In the genomic region with DNA sequence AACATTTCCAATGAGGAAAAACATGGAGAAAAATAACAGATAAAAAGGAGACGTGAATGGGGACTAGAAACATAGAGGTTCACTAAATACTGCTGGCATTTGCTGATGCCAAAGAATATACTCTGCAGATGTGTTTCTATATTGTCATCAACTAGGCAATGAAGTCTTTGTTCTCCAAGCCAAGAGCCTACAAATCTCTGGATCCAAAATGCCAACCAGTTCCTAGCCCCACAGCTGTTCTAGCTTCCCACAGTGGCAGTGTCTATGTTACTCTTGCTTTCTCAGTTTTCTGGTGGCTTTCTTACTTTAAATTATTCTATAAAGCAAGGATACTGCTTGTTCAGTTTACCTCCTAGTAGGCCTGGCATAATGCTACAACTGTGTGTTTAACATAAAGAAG, we compare ENCODE assay signal across 21 cellular contexts.
DNase-seq lines count a peak whose midpoint lies in the region; ATAC-seq and TF ChIP-seq lines count a peak whose summit lies in the region.
"Had no signal": no experiment of that assay in that cellular context is flagged by ENCODE, and none has a peak within 500 bp of the region (broad histone marks: within the 10 kb centered on the region; RNA-seq: fewer than 3 reads in every experiment).

No MANE protein-coding gene starts in this region.

- H3K4me3 ChIP-seq in esophagus muscularis mucosa: no peak overlapping the region
- H3K4me3 ChIP-seq: GM23248, HAP-1 had no signal

- no peaks in the 10 kb centered on the region for H3K4me1 ChIP-seq in esophagus muscularis mucosa
- H3K4me1 ChIP-seq: HAP-1 had no signal

- no peaks in the 10 kb centered on the region for H3K9me3 ChIP-seq in esophagus muscularis mucosa
- H3K9me3 ChIP-seq: HAP-1 had no signal

- no peak for ATAC-seq in HG03342 (IDR thresholded peaks at IDR 0.05; ENCODE audit: unreplicated experiment)
- no peak for ATAC-seq in Right ventricle myocardium superior (ENCODE audit: poor library complexity)

- H3K27me3 ChIP-seq in esophagus muscularis mucosa: no peaks in the 10 kb centered on the region

- intact Hi-C loops in head of caudate nucleus (cut with DNase I): loop anchor here (5.0 kb wide), 1 partner anchor 427 kb away; no protein-coding TSS in a partner anchor
- intact Hi-C loops in esophagus muscularis mucosa (cut with DNase I): no loop called here
- intact Hi-C loops in Right ventricle myocardium superior (cut with DNase I): no loop called here

- no peak for TF ChIP-seq EP300 in esophagus muscularis mucosa (IDR thresholded peaks at IDR 0.05)

- no peaks in the 10 kb centered on the region for H3K36me3 ChIP-seq in esophagus muscularis mucosa
- H3K36me3 ChIP-seq: HAP-1 had no signal

- no peak for TF ChIP-seq CTCF in esophagus muscularis mucosa (IDR thresholded peaks at IDR 0.05)

- TF ChIP-seq POLR2A in esophagus muscularis mucosa (IDR thresholded peaks at IDR 0.05; ENCODE audit: low read depth): no peak

- DNase-seq in anterior cingulate cortex (lab: John Stamatoyannopoulos, UW): peak in 30 of 58 donors; percentile 3 to 91 (median 34)
- DNase-seq in head of caudate nucleus: peak in 37 of 42 donors; percentile 15 to 88 (median 61)
- peak in 41 of 56 donors; percentile 1 to 81 (median 44) for DNase-seq in nucleus accumbens (lab: John Stamatoyannopoulos, UW)
- no peak for DNase-seq in esophagus muscularis mucosa (ENCODE audit: extremely low spot score)
- no peak for DNase-seq in Right ventricle myocardium superior
- no peak for DNase-seq in stimulated activated CD4-positive, alpha-beta T cell treated with anti-CD3 and anti-CD28 coated beads, Interleukin-2, amount 100 ng/mL, for 24 hours
- DNase-seq: COR-L47, DMS 273 treated with DMSO at 0.1 percent for 48 hours, DND-41, GM23248, IMR-90, NCI-H1417 treated with DMSO at 0.1 percent for 48 hours, NCI-H187 treated with DMSO at 0.1 percent for 48 hours, NCI-H2227 treated with DMSO at 0.1 percent for 48 hours, NCI-H510A treated with DMSO at 0.1 percent for 48 hours, NCI-H774, RPMI8226, SIG-M5 had no signal

- 72% methylated on average over 1 of the region's 1 CpG for WGBS in esophagus muscularis mucosa

- H3K27ac ChIP-seq in esophagus muscularis mucosa (replicated peaks in 1 of 4): no peak overlapping the region
- H3K27ac ChIP-seq: C4-2B, GM23248 had no signal

Comparison
In these comparisons a context has a peak if more than half of its experiments do, and no peak if none do; other contexts are left out.
1. DNase-seq: peak in anterior cingulate cortex (30 of 58), head of caudate nucleus (37 of 42) and nucleus accumbens (41 of 56); none in esophagus muscularis mucosa (single experiment), Right ventricle myocardium superior (single experiment) and stimulated activated CD4-positive, alpha-beta T cell treated with anti-CD3 and anti-CD28 coated beads, Interleukin-2, amount 100 ng/mL, for 24 hours (0 of 2).